In genomic region chr6:140090871-140091270, GRCh38 we compare ENCODE assay signal across 24 cellular contexts.
"Had no signal": no experiment of that assay in that cellular context is flagged by ENCODE, and none has a peak within 500 bp of the region (broad histone marks: within the 10 kb centered on the region; RNA-seq: fewer than 3 reads in every experiment).

No MANE protein-coding gene starts in this region.

- H3K4me1 ChIP-seq: colonic mucosa, esophagus squamous epithelium, gastrocnemius medialis, heart right ventricle, left lung, lower lobe of right lung had no signal

- H3K27ac Mint-ChIP-seq: dendritic cell treated with granulocyte-macrophage colony-stimulating factor and Interleukin-4, amounts not matched to agents 40 ng/mL and 50 ng/mL, for 4 days; effector memory CD8-positive, alpha-beta T cell; endodermal cell; mesothelial cell of epicardium had no signal

- H3K36me3 Mint-ChIP-seq: mesothelial cell of epicardium had no signal

- H3K27me3 ChIP-seq: colonic mucosa, esophagus squamous epithelium, gastrocnemius medialis, heart right ventricle, left lung had no signal

- ATAC-seq: effector memory CD8-positive, alpha-beta T cell; esophagus mucosa; gastrocnemius medialis; heart right ventricle; left cardiac atrium; left lung; left ventricle myocardium superior; lower lobe of right lung; mucosa of descending colon had no signal

- H3K9me3 Mint-ChIP-seq: dendritic cell treated with granulocyte-macrophage colony-stimulating factor and Interleukin-4, amounts not matched to agents 40 ng/mL and 50 ng/mL, for 4 days; effector memory CD8-positive, alpha-beta T cell; endodermal cell had no signal

- H3K27ac ChIP-seq: colonic mucosa, epithelial cell of prostate, esophagus squamous epithelium, gastrocnemius medialis, heart right ventricle, left lung, lower lobe of right lung had no signal

- H3K4me3 Mint-ChIP-seq: dendritic cell treated with granulocyte-macrophage colony-stimulating factor and Interleukin-4, amounts not matched to agents 40 ng/mL and 50 ng/mL, for 4 days; effector memory CD8-positive, alpha-beta T cell; endodermal cell; mesothelial cell of epicardium had no signal

- H3K9me3 ChIP-seq: colonic mucosa, esophagus squamous epithelium, gastrocnemius medialis, heart right ventricle, left lung, lower lobe of right lung, mucosa of descending colon had no signal

- H3K4me3 ChIP-seq: colonic mucosa, esophagus squamous epithelium, gastrocnemius medialis, heart right ventricle, left lung, lower lobe of right lung, mucosa of descending colon had no signal

- DNase-seq: colonic mucosa; cortex of kidney; effector CD8-positive, alpha-beta T cell; effector memory CD8-positive, alpha-beta T cell; endodermal cell; erythroblast; esophagus squamous epithelium; foreskin fibroblast; foreskin melanocyte; gastrocnemius medialis; glutamatergic neuron; head of caudate nucleus; heart right ventricle; hippocampal formation; left cardiac atrium; left lung; left ventricle myocardium superior; lower lobe of right lung; mesenchymal stem cell; mucosa of descending colon had no signal

- H3K27me3 Mint-ChIP-seq: dendritic cell treated with granulocyte-macrophage colony-stimulating factor and Interleukin-4, amounts not matched to agents 40 ng/mL and 50 ng/mL, for 4 days had no signal

- H3K36me3 ChIP-seq: colonic mucosa, esophagus squamous epithelium, gastrocnemius medialis, heart right ventricle, left lung, lower lobe of right lung had no signal
